1 cellular context compared by ENCODE assay signal in genomic region chr22:37747715-37748100, GRCh38.
TF ChIP-seq lines count a peak whose summit lies in the region.

No MANE protein-coding gene starts in this region.

TF ChIP-seq in H1, 55 proteins besides CTCF, POLR2A, EP300 and RAD21 (continued from another document):
- TF ChIP-seq RNF2 (IDR thresholded peaks at IDR 0.05; ENCODE audit: borderline replicate concordance, low read depth, low read length, missing control alignments, poor library complexity, severe bottlenecking) = no peak
- no peak for TF ChIP-seq TAF7 (optimal IDR thresholded peaks at IDR 0.05; ENCODE audit: borderline replicate concordance, low read depth, low read length)
- no peak for TF ChIP-seq FOSL1 (IDR thresholded peaks at IDR 0.05; ENCODE audit: insufficient read depth, low read depth, low read length)
- TF ChIP-seq NRF1 (IDR thresholded peaks at IDR 0.05; ENCODE audit: low read depth, low read length) = no peak
- no peak for TF ChIP-seq POU5F1 (IDR thresholded peaks at IDR 0.05; ENCODE audit: low read depth, low read length)
- no peak for TF ChIP-seq MAFK (IDR thresholded peaks at IDR 0.05; ENCODE audit: low read depth, low read length)
- TF ChIP-seq TAF1 (IDR thresholded peaks at IDR 0.05; ENCODE audit: low read depth, low read length) = no peak
- TF ChIP-seq E2F6 (IDR thresholded peaks at IDR 0.05) = no peak
- no peak for TF ChIP-seq KDM4A (IDR thresholded peaks at IDR 0.05; ENCODE audit: low read depth, low read length, severe bottlenecking)
- TF ChIP-seq YY1 (IDR thresholded peaks at IDR 0.05; ENCODE audit: low read depth, low read length) = no peak
- TF ChIP-seq SIX5 (IDR thresholded peaks at IDR 0.05; ENCODE audit: low read depth, low read length) = no peak
- TF ChIP-seq BRCA1 (IDR thresholded peaks at IDR 0.05; ENCODE audit: low read depth, low read length) = no peak
- no peak for TF ChIP-seq CEBPB (IDR thresholded peaks at IDR 0.05; ENCODE audit: low read depth, low read length)
- TF ChIP-seq HDAC6 (IDR thresholded peaks at IDR 0.05; ENCODE audit: low read depth, low read length) = no peak
